Comparison of ENCODE assay signal across 8 cellular contexts in genomic region chr17:45135978-45136791, GRCh38. TPM values are rescaled to one million over a fixed set of nuclear protein-coding genes. Genes with fewer than 3 reads are reported as not detected.
DNase-seq lines count a peak whose midpoint lies in the region; ATAC-seq, FAIRE-seq and TF ChIP-seq lines count a peak whose summit lies in the region.

No MANE protein-coding gene starts in this region.

- TF ChIP-seq CTCF in A673 (conservative IDR thresholded peaks at IDR 0.05; ENCODE audit: low read depth, low read length) = no peak
- no peak for TF ChIP-seq CTCF in choroid plexus epithelial cell (conservative IDR thresholded peaks at IDR 0.05; ENCODE audit: low read depth, low read length)

- H3K27ac ChIP-seq in A673 (ENCODE audit: low read depth, low read length, poor library complexity, severe bottlenecking) (peak overlapping the region; percentile 42), muscle layer of duodenum (ENCODE audit: low read length) (peak overlapping the region; percentile 50)

- H3K4me1 ChIP-seq in A673 (ENCODE audit: insufficient read depth, low read length, poor library complexity, severe bottlenecking) (no peaks in the 10 kb centered on the region), muscle layer of duodenum (ENCODE audit: control insufficient read depth in 1 of 2, insufficient read depth in 2 of 2, low read length in 2 of 2) (peaks cover 6 to 22% of the 10 kb centered on the region in 2 donors)

- H3K36me3 ChIP-seq in A673 (ENCODE audit: insufficient read depth, low read length, poor library complexity, severe bottlenecking) = no peaks in the 10 kb centered on the region
- peaks cover 3 to 6% of the 10 kb centered on the region in 2 donors for H3K36me3 ChIP-seq in muscle layer of duodenum (ENCODE audit: control insufficient read depth in 1 of 2, insufficient read depth in 2 of 2, low read length in 2 of 2)

- intact Hi-C loops in A673 (cut with micrococcal nuclease; ENCODE audit: unreplicated experiment) = loop anchor here (1.0 to 10.0 kb wide), 2 partner anchors 61 to 249 kb away; no protein-coding TSS in a partner anchor

- no peak for TF ChIP-seq EP300 in Ishikawa (IDR thresholded peaks at IDR 0.05; ENCODE audit: borderline replicate concordance)

- CTCF ChIA-PET in A673 (lab: Charles Lee) = interaction anchor here (0.5 to 1.7 kb wide), 20 partner anchors 8 to 361 kb away, joined by 3 to 45 read pairs (median 6); partner anchors contain the start of genes HEXIM1, HEXIM2 and NMT1

- H3K27me3 ChIP-seq in A673 (replicated peaks; ENCODE audit: insufficient read depth, low read depth, low read length, poor library complexity) = no peaks in the 10 kb centered on the region
- H3K27me3 ChIP-seq in muscle layer of duodenum (ENCODE audit: low read depth, low read length) = no peaks in the 10 kb centered on the region

- TF ChIP-seq POLR2A in H54 (IDR thresholded peaks at IDR 0.05; ENCODE audit: low read depth, low read length) = no peak

- POLR2A ChIA-PET in A673 (lab: Charles Lee; ENCODE audit: low non-redundant PET) = no interaction called here

- BruUV-seq in A673 (replicated peaks; lab: Mats Ljungman, UMichigan) = no TSS peak

- no peaks in the 10 kb centered on the region for H3K9me3 ChIP-seq in A673 (ENCODE audit: low read depth, low read length, poor library complexity, severe bottlenecking)
- no peaks in the 10 kb centered on the region for H3K9me3 ChIP-seq in muscle layer of duodenum (ENCODE audit: control insufficient read depth in 1 of 2, low read length in 2 of 2)

- TF ChIP-seq RAD21 in Ishikawa (IDR thresholded peaks at IDR 0.05; ENCODE audit: low read depth) = no peak

- no peak for FAIRE-seq in H54 (lab: Jason Lieb, UNC)

- H3K4me3 ChIP-seq in A673 (ENCODE audit: low read depth, low read length, poor library complexity, severe bottlenecking) (peak overlapping the region; percentile 54), choroid plexus epithelial cell (ENCODE audit: low read depth, low read length) (peak overlapping the region; percentile 68), muscle layer of duodenum (ENCODE audit: low read depth in 1 of 2, low read length in 2 of 2) (peak overlapping the region; percentile 70 to 88)

- ATAC-seq in HG02970 (IDR thresholded peaks at IDR 0.05; ENCODE audit: low FRiP score, unreplicated experiment) (no peak), HG02852 (IDR thresholded peaks at IDR 0.05; ENCODE audit: unreplicated experiment) (no peak)

- DNase-seq in A673 (ENCODE audit: low spot score) (no peak), choroid plexus epithelial cell (ENCODE audit: low read depth) (no peak), GM19238 (ENCODE audit: insufficient read length, low spot score) (no peak), H54 (ENCODE audit: insufficient read length, low spot score) (no peak)

TF ChIP-seq in Ishikawa, 13 proteins besides CTCF, POLR2A, EP300 and RAD21:
- TF ChIP-seq CREB1 (IDR thresholded peaks at IDR 0.05; ENCODE audit: low read depth) (no peak), TAF1 (IDR thresholded peaks at IDR 0.05; ENCODE audit: low read depth) (0 out of 2 replicates have a peak, but pooled peaks have one; percentile 14)

RNA-seq across cellular contexts. Expression of gene ACBD4, which starts 0.7 kb away (rescaled TPM):
- total RNA-seq in A673 (2021) = 1.4 and 4.2 TPM in 2 replicates

RNA-seq across cellular contexts. Expression of gene PLCD3, which starts 3.9 kb away (rescaled TPM):
- 12.0 and 18.5 TPM in 2 replicates for total RNA-seq in A673 (2021)

RNA-seq across cellular contexts. Expression of gene HEXIM1, which starts 12.1 kb away (rescaled TPM):
- 21.2 and 22.1 TPM in 2 replicates for total RNA-seq in A673 (2021)

RNA-seq across cellular contexts. Expression of gene HEXIM2, which starts 25.5 kb away (rescaled TPM):
- 4.6 and 4.8 TPM in 2 replicates for total RNA-seq in A673 (2021)
